8 cellular contexts compared by ENCODE assay signal in the genomic region with DNA sequence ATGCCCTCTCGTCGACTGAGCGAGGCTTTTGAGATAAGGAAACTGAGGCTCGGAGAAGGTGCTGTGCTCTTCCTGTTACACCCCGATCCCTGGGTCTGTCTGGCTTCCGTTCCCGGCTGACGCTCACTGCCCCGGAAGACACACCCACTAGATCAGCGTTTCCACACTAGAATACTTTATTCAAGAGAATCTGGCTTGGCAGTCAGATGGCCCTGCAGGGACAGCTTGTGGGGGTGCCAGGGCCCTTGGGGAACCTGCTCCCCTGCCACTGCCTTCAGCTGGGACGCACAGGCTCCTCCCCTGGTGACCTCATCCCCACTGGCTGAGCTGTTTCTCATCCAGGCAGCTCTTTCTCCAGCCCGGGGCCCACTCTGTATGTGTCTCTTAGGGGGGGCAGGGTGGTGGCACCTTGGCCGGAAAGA. TPM values are rescaled to one million over a fixed set of nuclear protein-coding genes. Genes with fewer than 3 reads are reported as not detected.
A peak's percentile ranks its signal among the peaks of the same experiment; 100 is the strongest.
DNase-seq lines count a peak whose midpoint lies in the region; ATAC-seq and TF ChIP-seq lines count a peak whose summit lies in the region.

No MANE protein-coding gene starts in this region.

- WGBS in heart right ventricle, 2 donors = 24 to 26% methylated on average over 13 of the region's 13 CpGs
- WGBS in spleen, 5 donors = 6 to 11% (median 8%) methylated on average over 13 of the region's 13 CpGs

- no peaks in the 10 kb centered on the region for H3K9me2 ChIP-seq in OCI-LY1 (ENCODE audit: low read depth, low read length)

- peak overlapping the region; percentile 52 for H3K9ac ChIP-seq in OCI-LY1 (ENCODE audit: low read length)

- H3K4me3 ChIP-seq in OCI-LY1 (ENCODE audit: low read depth, low read length, poor library complexity, severe bottlenecking) (peak overlapping the region; percentile 43), heart right ventricle (peak overlapping the region in 1 of 10 donors; percentile 34), spleen (peak overlapping the region in 2 of 8 donors; percentile 10 to 38)

- no peak for TF ChIP-seq POLR2A in spleen (IDR thresholded peaks at IDR 0.05)

- intact Hi-C loops in activated T-helper 2 cell treated with anti-CD3 and anti-CD28 coated beads, Interferon-gamma antibody, Interleukin-2, Interleukin-4, amounts not matched to agents 10 μg/mL and 5 μg/mL and 100 μg/mL, durations not matched to agents 14 hours and 24 hours and 36 hours (cut with micrococcal nuclease) = loop anchor here (10.0 kb wide), 1 partner anchor 363 kb away; no protein-coding TSS in a partner anchor
- intact Hi-C loops in heart right ventricle (cut with DNase I) (loop anchor here in 5 of 10 donors (5.0 to 10.0 kb wide), 3 partner anchors 61 to 143 kb away; a partner anchor contains a TSS), spleen (cut with DNase I; ENCODE audit: low total_unique reads) (loop anchor here (10.0 kb wide), 1 partner anchor 143 kb away; no protein-coding TSS in a partner anchor)

- H3K36me3 ChIP-seq in OCI-LY1 (ENCODE audit: insufficient read depth, low read length) = no peaks in the 10 kb centered on the region
- peaks cover 0 to 37% (median 0%) of the 10 kb centered on the region in 9 donors for H3K36me3 ChIP-seq in heart right ventricle
- no peaks in the 10 kb centered on the region for H3K36me3 ChIP-seq in spleen

- peak overlapping the region; percentile 72 for H2AFZ ChIP-seq in OCI-LY1 (ENCODE audit: low read length)

- DNase-seq in DMS53 (lab: John Stamatoyannopoulos, UW) = peak; percentile 8
- no peak for DNase-seq in DMS53 treated with DMSO at 0.1 percent for 48 hours (lab: John Stamatoyannopoulos, UW; ENCODE audit: unreplicated experiment)
- DNase-seq in activated T-helper 2 cell treated with anti-CD3 and anti-CD28 coated beads, Interferon-gamma antibody, Interleukin-2, Interleukin-4, amounts not matched to agents 10 μg/mL and 5 μg/mL and 100 μg/mL, durations not matched to agents 14 hours and 24 hours and 36 hours (ENCODE audit: low spot score) = peak; percentile 45
- peak in 1 of 2 donors; percentile 67 for DNase-seq in heart right ventricle
- peak; percentile 88 for DNase-seq in spleen

- H3K27me3 Mint-ChIP-seq in activated T-helper 2 cell treated with anti-CD3 and anti-CD28 coated beads, Interferon-gamma antibody, Interleukin-2, Interleukin-4, amounts not matched to agents 10 μg/mL and 5 μg/mL and 100 μg/mL, durations not matched to agents 14 hours and 24 hours and 36 hours (ENCODE audit: low read depth) = no peaks in the 10 kb centered on the region

- peak overlapping the region; percentile 90 for H3K27ac Mint-ChIP-seq in activated T-helper 2 cell treated with anti-CD3 and anti-CD28 coated beads, Interferon-gamma antibody, Interleukin-2, Interleukin-4, amounts not matched to agents 10 μg/mL and 5 μg/mL and 100 μg/mL, durations not matched to agents 14 hours and 24 hours and 36 hours

- peak overlapping the region; percentile 67 for H3K4me2 ChIP-seq in OCI-LY1 (ENCODE audit: low read length)

- TF ChIP-seq CTCF in OCI-LY1 (IDR thresholded peaks at IDR 0.05; ENCODE audit: low read length) = no peak
- TF ChIP-seq CTCF in heart right ventricle (IDR thresholded peaks at IDR 0.05) = no peak
- no peak for TF ChIP-seq CTCF in spleen (IDR thresholded peaks at IDR 0.05 in 8 of 11, conservative IDR thresholded peaks at IDR 0.05 in 3 of 11)

- peaks cover 50% of the 10 kb centered on the region for H3K4me1 ChIP-seq in OCI-LY1 (ENCODE audit: insufficient read depth, low read length, severe bottlenecking)
- peaks cover 28 to 65% (median 55%) of the 10 kb centered on the region in 9 donors for H3K4me1 ChIP-seq in heart right ventricle
- peaks cover 26 to 67% (median 48%) of the 10 kb centered on the region in 6 donors for H3K4me1 ChIP-seq in spleen

- H4K20me1 ChIP-seq in OCI-LY1 (ENCODE audit: insufficient read depth, low read length) = no peaks in the 10 kb centered on the region

- no peaks in the 10 kb centered on the region for H3F3A ChIP-seq in OCI-LY1 (ENCODE audit: insufficient read depth, low read length)

- H3K27me3 ChIP-seq in OCI-LY1 (ENCODE audit: insufficient read depth, low read length) (no peaks in the 10 kb centered on the region), heart right ventricle (no peaks in the 10 kb centered on the region), spleen (replicated peaks in 1 of 7) (no peaks in the 10 kb centered on the region)

- no peaks in the 10 kb centered on the region for H3K9me3 ChIP-seq in OCI-LY1 (ENCODE audit: low read length)
- H3K9me3 ChIP-seq in heart right ventricle = no peaks in the 10 kb centered on the region
- H3K9me3 ChIP-seq in spleen = no peaks in the 10 kb centered on the region

- peaks cover 37% of the 10 kb centered on the region for H3K4me1 Mint-ChIP-seq in activated T-helper 2 cell treated with anti-CD3 and anti-CD28 coated beads, Interferon-gamma antibody, Interleukin-2, Interleukin-4, amounts not matched to agents 10 μg/mL and 5 μg/mL and 100 μg/mL, durations not matched to agents 14 hours and 24 hours and 36 hours (ENCODE audit: low read depth)

- ATAC-seq in heart right ventricle = peak; percentile 34 to 53 (median 44)
- ATAC-seq in HG02870 (IDR thresholded peaks at IDR 0.05; ENCODE audit: unreplicated experiment) = no peak
- no peak for ATAC-seq in GM18517 (IDR thresholded peaks at IDR 0.05; ENCODE audit: unreplicated experiment)

- H3K79me2 ChIP-seq in OCI-LY1 (ENCODE audit: insufficient read depth, low read length) = no peaks in the 10 kb centered on the region

- H3K4me3 Mint-ChIP-seq in activated T-helper 2 cell treated with anti-CD3 and anti-CD28 coated beads, Interferon-gamma antibody, Interleukin-2, Interleukin-4, amounts not matched to agents 10 μg/mL and 5 μg/mL and 100 μg/mL, durations not matched to agents 14 hours and 24 hours and 36 hours (ENCODE audit: low read depth) = peak overlapping the region; percentile 73

- peaks cover 3% of the 10 kb centered on the region for H3K9me3 Mint-ChIP-seq in activated T-helper 2 cell treated with anti-CD3 and anti-CD28 coated beads, Interferon-gamma antibody, Interleukin-2, Interleukin-4, amounts not matched to agents 10 μg/mL and 5 μg/mL and 100 μg/mL, durations not matched to agents 14 hours and 24 hours and 36 hours

- H3K27ac ChIP-seq in OCI-LY1 (ENCODE audit: low read depth, low read length, poor library complexity, severe bottlenecking) (peak overlapping the region; percentile 70), heart right ventricle (peak overlapping the region; percentile 52 to 95 (median 86)), spleen (peak overlapping the region; percentile 65 to 85 (median 80))

- H3K36me3 Mint-ChIP-seq in activated T-helper 2 cell treated with anti-CD3 and anti-CD28 coated beads, Interferon-gamma antibody, Interleukin-2, Interleukin-4, amounts not matched to agents 10 μg/mL and 5 μg/mL and 100 μg/mL, durations not matched to agents 14 hours and 24 hours and 36 hours (ENCODE audit: low read depth) = no peaks in the 10 kb centered on the region

RNA-seq across cellular contexts. Expression of a gene that starts 13.7 kb away (rescaled TPM):
- 0.34 and 0.39 TPM in 2 replicates for total RNA-seq in activated T-helper 2 cell treated with anti-CD3 and anti-CD28 coated beads, Interferon-gamma antibody, Interleukin-2, Interleukin-4, amounts not matched to agents 10 μg/mL and 5 μg/mL and 100 μg/mL, durations not matched to agents 14 hours and 24 hours and 36 hours
- total RNA-seq in heart right ventricle (10 to 100 TPM in 1 of 10 donors, 1 to 10 TPM in 9; 2.1 to 22.5 (median 6.1) TPM), spleen (1 to 10 TPM; 2.2 to 7.7 (median 2.7) TPM)
- polyA plus RNA-seq in heart right ventricle (10 to 100 TPM in 1 of 2 donors, 1 to 10 TPM in 1; 6.8 to 12.2 TPM), spleen (1 to 10 TPM in 2 of 3 donors, under 1 TPM in 1; 0.87 to 6.2 (median 2.7) TPM)

RNA-seq across cellular contexts. Expression of a gene that starts 18.6 kb away (rescaled TPM):
- 10.8 and 12.0 TPM in 2 replicates for total RNA-seq in activated T-helper 2 cell treated with anti-CD3 and anti-CD28 coated beads, Interferon-gamma antibody, Interleukin-2, Interleukin-4, amounts not matched to agents 10 μg/mL and 5 μg/mL and 100 μg/mL, durations not matched to agents 14 hours and 24 hours and 36 hours
- total RNA-seq in heart right ventricle (10 to 100 TPM; 14.5 to 27.0 (median 21.9) TPM), spleen (10 to 100 TPM in 1 of 7 donors, 1 to 10 TPM in 6; 1.7 to 15.7 (median 5.7) TPM)
- polyA plus RNA-seq in heart right ventricle (10 to 100 TPM; 10.3 to 27.1 TPM), spleen (1 to 10 TPM; 3.3 to 4.6 (median 4.6) TPM)

RNA-seq across cellular contexts. Expression of a gene that starts 60.0 kb away (rescaled TPM):
- 102 and 103 TPM in 2 replicates for total RNA-seq in activated T-helper 2 cell treated with anti-CD3 and anti-CD28 coated beads, Interferon-gamma antibody, Interleukin-2, Interleukin-4, amounts not matched to agents 10 μg/mL and 5 μg/mL and 100 μg/mL, durations not matched to agents 14 hours and 24 hours and 36 hours
- 100 to 1,000 TPM; 179 to 273 (median 227) TPM for total RNA-seq in heart right ventricle
- polyA plus RNA-seq in heart right ventricle = 10 to 100 TPM; 52.5 to 96.0 TPM
- total RNA-seq in spleen = 10 to 100 TPM; 70.9 to 80.0 (median 78.6) TPM
- 10 to 100 TPM; 33.1 to 48.5 (median 33.4) TPM for polyA plus RNA-seq in spleen

Comparison
In these comparisons a context has a peak if more than half of its experiments do, and no peak if none do; other contexts are left out.
1. ATAC-seq: peak in heart right ventricle (8 of 8); none in HG02870 (single experiment) and GM18517 (single experiment).
2. Peak in every context shown above with its lines, with median percentiles within 50 percentile points of each other: H3K27ac ChIP-seq.